Comparison of ENCODE assay signal across 1 cellular context in the genomic region with DNA sequence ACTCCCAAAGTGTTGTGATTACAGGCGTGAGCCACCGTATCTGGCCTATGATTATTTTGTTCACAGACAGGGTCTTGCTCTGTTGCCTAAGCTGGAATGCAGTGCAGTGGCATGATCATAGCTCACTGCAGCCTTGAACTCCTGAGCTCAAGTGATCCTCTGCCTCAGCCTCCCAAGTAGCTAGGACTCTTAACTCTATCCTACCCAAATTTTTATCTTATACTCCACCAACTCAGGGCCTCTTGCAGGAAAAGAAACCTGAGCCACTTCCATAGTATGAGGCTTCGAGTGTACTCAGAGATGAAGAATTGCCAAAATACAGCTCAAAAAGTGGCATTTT.
TF ChIP-seq lines count a peak whose summit lies in the region.

No MANE protein-coding gene starts in this region.

TF ChIP-seq in H1, 55 proteins besides CTCF, POLR2A, EP300 and RAD21:
- TF ChIP-seq SIN3A (conservative IDR thresholded peaks at IDR 0.05 in 1 of 2, IDR thresholded peaks at IDR 0.05 in 1 of 2; ENCODE audit: low read depth in 1 of 2, low read length in 2 of 2), result no peak
- TF ChIP-seq RBBP5 (IDR thresholded peaks at IDR 0.05; ENCODE audit: borderline replicate concordance, low read depth, low read length), result no peak
- TF ChIP-seq ZNF274 (IDR thresholded peaks at IDR 0.05; ENCODE audit: borderline replicate concordance, extremely low read depth, low read length), result no peak
- TF ChIP-seq KDM1A (IDR thresholded peaks at IDR 0.05; ENCODE audit: borderline replicate concordance, low read length), result no peak
- TF ChIP-seq CTBP2 (IDR thresholded peaks at IDR 0.05; ENCODE audit: borderline replicate concordance, insufficient read depth, insufficient read length, low read length), result no peak
- no peak for TF ChIP-seq SP2 (IDR thresholded peaks at IDR 0.05; ENCODE audit: low read length)
- TF ChIP-seq PHF8 (conservative IDR thresholded peaks at IDR 0.05; ENCODE audit: low read depth, low read length), result no peak
- no peak for TF ChIP-seq GTF2F1 (IDR thresholded peaks at IDR 0.05; ENCODE audit: borderline replicate concordance, low read depth, low read length)
- TF ChIP-seq, protein P1, sequence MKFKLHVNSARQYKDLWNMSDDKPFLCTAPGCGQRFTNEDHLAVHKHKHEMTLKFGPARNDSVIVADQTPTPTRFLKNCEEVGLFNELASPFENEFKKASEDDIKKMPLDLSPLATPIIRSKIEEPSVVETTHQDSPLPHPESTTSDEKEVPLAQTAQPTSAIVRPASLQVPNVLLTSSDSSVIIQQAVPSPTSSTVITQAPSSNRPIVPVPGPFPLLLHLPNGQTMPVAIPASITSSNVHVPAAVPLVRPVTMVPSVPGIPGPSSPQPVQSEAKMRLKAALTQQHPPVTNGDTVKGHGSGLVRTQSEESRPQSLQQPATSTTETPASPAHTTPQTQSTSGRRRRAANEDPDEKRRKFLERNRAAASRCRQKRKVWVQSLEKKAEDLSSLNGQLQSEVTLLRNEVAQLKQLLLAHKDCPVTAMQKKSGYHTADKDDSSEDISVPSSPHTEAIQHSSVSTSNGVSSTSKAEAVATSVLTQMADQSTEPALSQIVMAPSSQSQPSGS (IDR thresholded peaks at IDR 0.05; ENCODE audit: low read length), result no peak
- no peak for TF ChIP-seq SP4 (IDR thresholded peaks at IDR 0.05; ENCODE audit: low read length)
- no peak for TF ChIP-seq EGR1 (IDR thresholded peaks at IDR 0.05; ENCODE audit: borderline replicate concordance, low read depth, low read length)
